ENCODE assay signal across 8 cellular contexts in genomic region chr16:53945996-53946395, GRCh38.
DNase-seq lines count a peak whose midpoint lies in the region; ATAC-seq and TF ChIP-seq lines count a peak whose summit lies in the region.

No MANE protein-coding gene starts in this region.

- no peak overlapping the region for H3K4me3 ChIP-seq in NB4 (ENCODE audit: low read depth, low read length)

- no peaks in the 10 kb centered on the region for H3K9me3 Mint-ChIP-seq in effector memory CD8-positive, alpha-beta T cell

- H3K4me1 Mint-ChIP-seq in effector memory CD8-positive, alpha-beta T cell (ENCODE audit: low read depth in 2 of 2) = peaks cover 10 to 12% of the 10 kb centered on the region in 2 donors

- DNase-seq in NCI-H1694 treated with DMSO at 0.1 percent for 48 hours (lab: John Stamatoyannopoulos, UW) = peak; percentile 19
- DNase-seq in NCI-H1694 (lab: John Stamatoyannopoulos, UW) = no peak
- peak; percentile 89 for DNase-seq in NB4 (ENCODE audit: low read depth)
- no peak for DNase-seq in effector memory CD8-positive, alpha-beta T cell
- peak; percentile 16 for DNase-seq in midbrain (lab: John Stamatoyannopoulos, UW)
- no peak for DNase-seq in dedifferentiated amniotic fluid mesenchymal stem cell (ENCODE audit: extremely low spot score)
- DNase-seq in KG1 (lab: John Stamatoyannopoulos, UW) = no peak

- peak; percentile 91 for TF ChIP-seq CTCF in NB4 (IDR thresholded peaks at IDR 0.05; ENCODE audit: low read depth, low read length)

- H3K27me3 Mint-ChIP-seq in effector memory CD8-positive, alpha-beta T cell = no peaks in the 10 kb centered on the region

- H3K4me3 Mint-ChIP-seq in effector memory CD8-positive, alpha-beta T cell = no peak overlapping the region

- no peak for TF ChIP-seq POLR2A in NB4 (IDR thresholded peaks at IDR 0.05; ENCODE audit: extremely low read depth, insufficient read length)

- H3K36me3 Mint-ChIP-seq in effector memory CD8-positive, alpha-beta T cell (ENCODE audit: insufficient read depth) = no peaks in the 10 kb centered on the region

- H3K27ac Mint-ChIP-seq in effector memory CD8-positive, alpha-beta T cell = peak overlapping the region; percentile 32 to 38

- ATAC-seq in effector memory CD8-positive, alpha-beta T cell (replicated peaks) = no peak
- no peak for ATAC-seq in HG03457 (IDR thresholded peaks at IDR 0.05; ENCODE audit: unreplicated experiment)

Comparison
In these comparisons a context has a peak if more than half of its experiments do, and no peak if none do; other contexts are left out.
1. DNase-seq: peak in NCI-H1694 treated with DMSO at 0.1 percent for 48 hours (single experiment), NB4 (single experiment) and midbrain (single experiment); none in NCI-H1694 (single experiment), effector memory CD8-positive, alpha-beta T cell (0 of 3), dedifferentiated amniotic fluid mesenchymal stem cell (single experiment) and KG1 (single experiment).